In the genomic region with DNA sequence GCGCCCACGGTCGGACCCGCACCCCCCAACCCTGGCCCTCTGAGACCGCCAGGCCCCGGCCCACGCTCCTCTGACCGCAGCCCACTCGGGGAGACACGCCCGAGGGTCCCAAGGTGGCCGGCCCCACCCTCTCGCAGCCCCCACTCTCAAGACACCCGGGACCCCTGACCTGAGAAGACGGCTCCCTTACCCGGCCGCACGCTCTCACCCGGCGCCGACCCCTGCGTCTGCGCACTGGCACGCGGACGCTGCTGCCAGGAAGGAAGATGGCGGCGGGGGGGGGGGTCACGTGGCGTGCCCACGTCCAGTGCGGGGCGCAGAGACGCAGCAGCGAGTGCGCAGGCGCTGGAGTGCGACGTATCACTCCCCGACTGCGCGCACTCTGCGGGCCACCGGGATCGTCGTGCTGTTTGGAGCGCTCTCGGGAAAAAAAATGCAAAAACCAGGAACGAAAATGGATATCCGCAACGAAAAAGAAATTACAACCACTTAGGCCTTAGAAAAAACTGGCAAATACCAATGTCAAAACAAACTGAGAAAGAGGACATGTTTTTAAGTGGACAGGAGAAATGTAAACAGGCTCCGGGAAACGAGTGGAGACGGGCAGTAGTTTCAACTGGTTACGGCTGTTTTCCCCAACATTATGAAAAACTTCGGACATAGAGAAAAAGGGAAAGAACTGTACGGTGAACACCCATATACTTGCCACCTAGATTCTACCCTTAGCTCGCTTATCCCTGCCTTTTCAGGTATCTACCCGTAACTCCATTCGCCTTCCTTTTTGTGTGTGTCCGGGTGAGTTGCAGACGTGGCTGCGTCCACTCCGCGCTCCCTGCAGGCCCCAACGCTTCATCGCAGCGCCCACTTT, we compare ENCODE assay signal across 1 cellular context.
TF ChIP-seq lines count a peak whose summit lies in the region.

A gene (minus strand): TSS at position 236 of the 868 bp plus-strand sequence. CDS start 902 bp downstream, outside the sequence.

TF ChIP-seq in HepG2, 621 proteins besides CTCF, POLR2A, EP300 and RAD21 (continued from another document and continues in another):
- TF ChIP-seq SP2 (CRISPR knock-in tag; IDR thresholded peaks at IDR 0.05) (peak; percentile 26; the same call in 1 of the 2 replicates), ZFP82 (CRISPR knock-in tag; IDR thresholded peaks at IDR 0.05; ENCODE audit: borderline replicate concordance) (peak; percentile 69; the same call in 1 of the 2 replicates), RNF2 (conservative IDR thresholded peaks at IDR 0.05; ENCODE audit: low read depth) (no peak; the same call in 1 of the 2 replicates), NFKB2 (CRISPR knock-in tag; IDR thresholded peaks at IDR 0.05; ENCODE audit: borderline replicate concordance) (peak; percentile 20; the same call in 1 of the 2 replicates), ZNF446 (CRISPR knock-in tag; IDR thresholded peaks at IDR 0.05) (peak; percentile 62; the same call in 1 of the 2 replicates), TCF12 (IDR thresholded peaks at IDR 0.05) (no peak), TCF12 (CRISPR knock-in tag; IDR thresholded peaks at IDR 0.05) (no peak), FOXM1 (CRISPR knock-in tag; IDR thresholded peaks at IDR 0.05) (no peak), KLF6 (CRISPR knock-in tag; IDR thresholded peaks at IDR 0.05) (peak; percentile 76; the same call in 1 of the 2 replicates), ZSCAN29 (CRISPR knock-in tag; conservative IDR thresholded peaks at IDR 0.05) (0 out of 2 replicates have a peak, but pooled peaks have one; percentile 60), NFRKB (IDR thresholded peaks at IDR 0.05) (no peak), RFXANK (CRISPR knock-in tag; IDR thresholded peaks at IDR 0.05) (peak; percentile 40; the same call in 1 of the 2 replicates), NAIF1 (CRISPR knock-in tag; IDR thresholded peaks at IDR 0.05; ENCODE audit: borderline replicate concordance) (peak; percentile 73; the same call in 1 of the 2 replicates), MAZ (IDR thresholded peaks at IDR 0.05; ENCODE audit: borderline replicate concordance, low read depth, low read length) (peak; percentile 68; the same call in 1 of the 2 replicates), MAZ (CRISPR knock-in tag; IDR thresholded peaks at IDR 0.05; ENCODE audit: low read depth) (no peak), ELF1 (CRISPR knock-in tag; IDR thresholded peaks at IDR 0.05) (peak; percentile 59; the same call in 1 of the 2 replicates), JUN (CRISPR knock-in tag; IDR thresholded peaks at IDR 0.05) (no peak), TBP (CRISPR knock-in tag; IDR thresholded peaks at IDR 0.05) (no peak), SOX5 (CRISPR knock-in tag; IDR thresholded peaks at IDR 0.05; ENCODE audit: borderline replicate concordance) (no peak), ZFP36 (IDR thresholded peaks at IDR 0.05; ENCODE audit: borderline replicate concordance, low read depth, low read length, partially characterized antibody) (no peak), HOXA3 (CRISPR knock-in tag; IDR thresholded peaks at IDR 0.05) (peak; percentile 98), FOXA3 (CRISPR knock-in tag; IDR thresholded peaks at IDR 0.05) (peak; percentile 37), ZNF143 (CRISPR knock-in tag; IDR thresholded peaks at IDR 0.05) (peak; percentile 45; the same call in 1 of the 2 replicates), ZNF724P (CRISPR knock-in tag; IDR thresholded peaks at IDR 0.05; ENCODE audit: borderline replicate concordance) (0 out of 2 replicates have a peak, but pooled peaks have one; percentile 19), FIP1L1 (IDR thresholded peaks at IDR 0.05; ENCODE audit: borderline replicate concordance, insufficient read depth, low read depth, low read length) (no peak), RXRA (CRISPR knock-in tag; IDR thresholded peaks at IDR 0.05) (no peak; the same call in 1 of the 2 replicates), MIER2 (CRISPR knock-in tag; IDR thresholded peaks at IDR 0.05) (no peak), ZNF839 (CRISPR knock-in tag; IDR thresholded peaks at IDR 0.05; ENCODE audit: borderline replicate concordance) (no peak), HDAC2 (CRISPR knock-in tag; IDR thresholded peaks at IDR 0.05) (no peak; the same call in 1 of the 2 replicates), HNF4A (CRISPR knock-in tag; IDR thresholded peaks at IDR 0.05) (no peak), ZNF577 (CRISPR knock-in tag; IDR thresholded peaks at IDR 0.05; ENCODE audit: borderline replicate concordance, low read depth) (no peak), ZFP90 (CRISPR knock-in tag; IDR thresholded peaks at IDR 0.05; ENCODE audit: borderline replicate concordance) (no peak), ZBTB1 (CRISPR knock-in tag; IDR thresholded peaks at IDR 0.05; ENCODE audit: borderline replicate concordance) (no peak), ZNF776 (CRISPR knock-in tag; IDR thresholded peaks at IDR 0.05) (no peak), SMC3 (IDR thresholded peaks at IDR 0.05; ENCODE audit: low read length) (no peak), MIXL1 (CRISPR knock-in tag; IDR thresholded peaks at IDR 0.05) (0 out of 2 replicates have a peak, but pooled peaks have one; percentile 35), RFXAP (CRISPR knock-in tag; IDR thresholded peaks at IDR 0.05; ENCODE audit: borderline replicate concordance) (no peak), ZNF343 (CRISPR knock-in tag; IDR thresholded peaks at IDR 0.05) (no peak), GABPB1 (CRISPR knock-in tag; IDR thresholded peaks at IDR 0.05) (peak; percentile 87), ZNF12 (CRISPR knock-in tag; IDR thresholded peaks at IDR 0.05) (0 out of 2 replicates have a peak, but pooled peaks have one; percentile 10), YY1 (IDR thresholded peaks at IDR 0.05; ENCODE audit: insufficient read depth, insufficient replicate concordance, low read depth, low read length) (peak; percentile 99), ZNF501 (CRISPR knock-in tag; IDR thresholded peaks at IDR 0.05) (0 out of 2 replicates have a peak, but pooled peaks have one; percentile 27)
- TF ChIP-seq, protein P1, sequence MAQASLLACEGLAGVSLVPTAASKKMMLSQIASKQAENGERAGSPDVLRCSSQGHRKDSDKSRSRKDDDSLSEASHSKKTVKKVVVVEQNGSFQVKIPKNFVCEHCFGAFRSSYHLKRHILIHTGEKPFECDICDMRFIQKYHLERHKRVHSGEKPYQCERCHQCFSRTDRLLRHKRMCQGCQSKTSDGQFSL (CRISPR knock-in tag; IDR thresholded peaks at IDR 0.05) = peak; percentile 99
- TF ChIP-seq, protein P2, sequence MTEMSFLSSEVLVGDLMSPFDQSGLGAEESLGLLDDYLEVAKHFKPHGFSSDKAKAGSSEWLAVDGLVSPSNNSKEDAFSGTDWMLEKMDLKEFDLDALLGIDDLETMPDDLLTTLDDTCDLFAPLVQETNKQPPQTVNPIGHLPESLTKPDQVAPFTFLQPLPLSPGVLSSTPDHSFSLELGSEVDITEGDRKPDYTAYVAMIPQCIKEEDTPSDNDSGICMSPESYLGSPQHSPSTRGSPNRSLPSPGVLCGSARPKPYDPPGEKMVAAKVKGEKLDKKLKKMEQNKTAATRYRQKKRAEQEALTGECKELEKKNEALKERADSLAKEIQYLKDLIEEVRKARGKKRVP (CRISPR knock-in tag; IDR thresholded peaks at IDR 0.05) = no peak
- TF ChIP-seq, protein P3, sequence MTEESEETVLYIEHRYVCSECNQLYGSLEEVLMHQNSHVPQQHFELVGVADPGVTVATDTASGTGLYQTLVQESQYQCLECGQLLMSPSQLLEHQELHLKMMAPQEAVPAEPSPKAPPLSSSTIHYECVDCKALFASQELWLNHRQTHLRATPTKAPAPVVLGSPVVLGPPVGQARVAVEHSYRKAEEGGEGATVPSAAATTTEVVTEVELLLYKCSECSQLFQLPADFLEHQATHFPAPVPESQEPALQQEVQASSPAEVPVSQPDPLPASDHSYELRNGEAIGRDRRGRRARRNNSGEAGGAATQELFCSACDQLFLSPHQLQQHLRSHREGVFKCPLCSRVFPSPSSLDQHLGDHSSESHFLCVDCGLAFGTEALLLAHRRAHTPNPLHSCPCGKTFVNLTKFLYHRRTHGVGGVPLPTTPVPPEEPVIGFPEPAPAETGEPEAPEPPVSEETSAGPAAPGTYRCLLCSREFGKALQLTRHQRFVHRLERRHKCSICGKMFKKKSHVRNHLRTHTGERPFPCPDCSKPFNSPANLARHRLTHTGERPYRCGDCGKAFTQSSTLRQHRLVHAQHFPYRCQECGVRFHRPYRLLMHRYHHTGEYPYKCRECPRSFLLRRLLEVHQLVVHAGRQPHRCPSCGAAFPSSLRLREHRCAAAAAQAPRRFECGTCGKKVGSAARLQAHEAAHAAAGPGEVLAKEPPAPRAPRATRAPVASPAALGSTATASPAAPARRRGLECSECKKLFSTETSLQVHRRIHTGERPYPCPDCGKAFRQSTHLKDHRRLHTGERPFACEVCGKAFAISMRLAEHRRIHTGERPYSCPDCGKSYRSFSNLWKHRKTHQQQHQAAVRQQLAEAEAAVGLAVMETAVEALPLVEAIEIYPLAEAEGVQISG (CRISPR knock-in tag; IDR thresholded peaks at IDR 0.05) = peak; percentile 70
- TF ChIP-seq, protein P4, sequence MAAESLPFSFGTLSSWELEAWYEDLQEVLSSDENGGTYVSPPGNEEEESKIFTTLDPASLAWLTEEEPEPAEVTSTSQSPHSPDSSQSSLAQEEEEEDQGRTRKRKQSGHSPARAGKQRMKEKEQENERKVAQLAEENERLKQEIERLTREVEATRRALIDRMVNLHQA (CRISPR knock-in tag; IDR thresholded peaks at IDR 0.05) = no peak
- TF ChIP-seq, protein P5, sequence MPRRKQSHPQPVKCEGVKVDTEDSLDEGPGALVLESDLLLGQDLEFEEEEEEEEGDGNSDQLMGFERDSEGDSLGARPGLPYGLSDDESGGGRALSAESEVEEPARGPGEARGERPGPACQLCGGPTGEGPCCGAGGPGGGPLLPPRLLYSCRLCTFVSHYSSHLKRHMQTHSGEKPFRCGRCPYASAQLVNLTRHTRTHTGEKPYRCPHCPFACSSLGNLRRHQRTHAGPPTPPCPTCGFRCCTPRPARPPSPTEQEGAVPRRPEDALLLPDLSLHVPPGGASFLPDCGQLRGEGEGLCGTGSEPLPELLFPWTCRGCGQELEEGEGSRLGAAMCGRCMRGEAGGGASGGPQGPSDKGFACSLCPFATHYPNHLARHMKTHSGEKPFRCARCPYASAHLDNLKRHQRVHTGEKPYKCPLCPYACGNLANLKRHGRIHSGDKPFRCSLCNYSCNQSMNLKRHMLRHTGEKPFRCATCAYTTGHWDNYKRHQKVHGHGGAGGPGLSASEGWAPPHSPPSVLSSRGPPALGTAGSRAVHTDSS (CRISPR knock-in tag; conservative IDR thresholded peaks at IDR 0.05) = no peak
- TF ChIP-seq, protein P6, sequence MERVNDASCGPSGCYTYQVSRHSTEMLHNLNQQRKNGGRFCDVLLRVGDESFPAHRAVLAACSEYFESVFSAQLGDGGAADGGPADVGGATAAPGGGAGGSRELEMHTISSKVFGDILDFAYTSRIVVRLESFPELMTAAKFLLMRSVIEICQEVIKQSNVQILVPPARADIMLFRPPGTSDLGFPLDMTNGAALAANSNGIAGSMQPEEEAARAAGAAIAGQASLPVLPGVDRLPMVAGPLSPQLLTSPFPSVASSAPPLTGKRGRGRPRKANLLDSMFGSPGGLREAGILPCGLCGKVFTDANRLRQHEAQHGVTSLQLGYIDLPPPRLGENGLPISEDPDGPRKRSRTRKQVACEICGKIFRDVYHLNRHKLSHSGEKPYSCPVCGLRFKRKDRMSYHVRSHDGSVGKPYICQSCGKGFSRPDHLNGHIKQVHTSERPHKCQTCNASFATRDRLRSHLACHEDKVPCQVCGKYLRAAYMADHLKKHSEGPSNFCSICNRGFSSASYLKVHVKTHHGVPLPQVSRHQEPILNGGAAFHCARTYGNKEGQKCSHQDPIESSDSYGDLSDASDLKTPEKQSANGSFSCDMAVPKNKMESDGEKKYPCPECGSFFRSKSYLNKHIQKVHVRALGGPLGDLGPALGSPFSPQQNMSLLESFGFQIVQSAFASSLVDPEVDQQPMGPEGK (CRISPR knock-in tag; IDR thresholded peaks at IDR 0.05) = peak; percentile 66
- TF ChIP-seq, protein P7, sequence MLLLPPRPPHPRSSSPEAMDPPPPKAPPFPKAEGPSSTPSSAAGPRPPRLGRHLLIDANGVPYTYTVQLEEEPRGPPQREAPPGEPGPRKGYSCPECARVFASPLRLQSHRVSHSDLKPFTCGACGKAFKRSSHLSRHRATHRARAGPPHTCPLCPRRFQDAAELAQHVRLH (CRISPR knock-in tag; IDR thresholded peaks at IDR 0.05; ENCODE audit: borderline replicate concordance, low read depth) = peak; percentile 39; the same call in 1 of the 2 replicates
- TF ChIP-seq, protein P8, sequence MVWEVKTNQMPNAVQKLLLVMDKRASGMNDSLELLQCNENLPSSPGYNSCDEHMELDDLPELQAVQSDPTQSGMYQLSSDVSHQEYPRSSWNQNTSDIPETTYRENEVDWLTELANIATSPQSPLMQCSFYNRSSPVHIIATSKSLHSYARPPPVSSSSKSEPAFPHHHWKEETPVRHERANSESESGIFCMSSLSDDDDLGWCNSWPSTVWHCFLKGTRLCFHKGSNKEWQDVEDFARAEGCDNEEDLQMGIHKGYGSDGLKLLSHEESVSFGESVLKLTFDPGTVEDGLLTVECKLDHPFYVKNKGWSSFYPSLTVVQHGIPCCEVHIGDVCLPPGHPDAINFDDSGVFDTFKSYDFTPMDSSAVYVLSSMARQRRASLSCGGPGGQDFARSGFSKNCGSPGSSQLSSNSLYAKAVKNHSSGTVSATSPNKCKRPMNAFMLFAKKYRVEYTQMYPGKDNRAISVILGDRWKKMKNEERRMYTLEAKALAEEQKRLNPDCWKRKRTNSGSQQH (CRISPR knock-in tag; IDR thresholded peaks at IDR 0.05; ENCODE audit: low read depth) = peak; percentile 73; the same call in 1 of the 2 replicates
- TF ChIP-seq, protein P9, sequence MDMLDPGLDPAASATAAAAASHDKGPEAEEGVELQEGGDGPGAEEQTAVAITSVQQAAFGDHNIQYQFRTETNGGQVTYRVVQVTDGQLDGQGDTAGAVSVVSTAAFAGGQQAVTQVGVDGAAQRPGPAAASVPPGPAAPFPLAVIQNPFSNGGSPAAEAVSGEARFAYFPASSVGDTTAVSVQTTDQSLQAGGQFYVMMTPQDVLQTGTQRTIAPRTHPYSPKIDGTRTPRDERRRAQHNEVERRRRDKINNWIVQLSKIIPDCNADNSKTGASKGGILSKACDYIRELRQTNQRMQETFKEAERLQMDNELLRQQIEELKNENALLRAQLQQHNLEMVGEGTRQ (IDR thresholded peaks at IDR 0.05; ENCODE audit: low read depth, low read length) = peak; percentile 87
- TF ChIP-seq, protein P9 (CRISPR knock-in tag; IDR thresholded peaks at IDR 0.05; ENCODE audit: borderline replicate concordance) = peak; percentile 96; the same call in 1 of the 2 replicates
